21 cellular contexts compared by ENCODE assay signal in genomic region chr2:239472220-239472775, GRCh38.
DNase-seq lines count a peak whose midpoint lies in the region; ATAC-seq lines count a peak whose summit lies in the region.
"Had no signal": no experiment of that assay in that cellular context is flagged by ENCODE, and none has a peak within 500 bp of the region (broad histone marks: within the 10 kb centered on the region; RNA-seq: fewer than 3 reads in every experiment).

No MANE protein-coding gene starts in this region.

- DNase-seq in NCI-H2107 treated with DMSO at 0.1 percent for 48 hours (lab: John Stamatoyannopoulos, UW; ENCODE audit: unreplicated experiment) (peak; percentile 29), NCI-H2107 (lab: John Stamatoyannopoulos, UW) (no peak), NCI-H1105 treated with DMSO at 0.1 percent for 48 hours (lab: John Stamatoyannopoulos, UW) (peak; percentile 84), NCI-H69 (lab: John Stamatoyannopoulos, UW) (peak; percentile 97), islet precursor cell (peak; percentile 10), DMS53 treated with DMSO at 0.1 percent for 48 hours (lab: John Stamatoyannopoulos, UW; ENCODE audit: unreplicated experiment) (no peak)
- DNase-seq: 8988T; activated CD4-positive, alpha-beta T cell treated with anti-CD3 and anti-CD28 coated beads for 1 hour; activated CD8-positive, alpha-beta T cell treated with anti-CD3 and anti-CD28 coated beads, Interleukin-2, amount 10 ng/mL, durations not matched to agents 7 days and 5 days; Calu3; GOT3; hypothalamus; immature natural killer cell; mesenchymal stem cell; NCI-H1930; stimulated activated CD4-positive, alpha-beta T cell treated with anti-CD3 and anti-CD28 coated beads, Interleukin-15, amount 100 ng/mL, for 24 hours; stimulated activated naive CD4-positive, alpha-beta T cell treated with Interleukin-2 at 50 U/mL for 16 hours; testis had no signal

- no peak for ATAC-seq in GM21619 (IDR thresholded peaks at IDR 0.05; ENCODE audit: unreplicated experiment)
- ATAC-seq in HG03135 (IDR thresholded peaks at IDR 0.05; ENCODE audit: unreplicated experiment): no peak
- ATAC-seq: activated CD8-positive, alpha-beta T cell treated with anti-CD3 and anti-CD28 coated beads, Interleukin-2, amount 10 ng/mL, durations not matched to agents 7 days and 5 days; left lung had no signal

Comparison
In these comparisons a context has a peak if more than half of its experiments do, and no peak if none do; other contexts are left out.
1. DNase-seq: peak in NCI-H2107 treated with DMSO at 0.1 percent for 48 hours (single experiment), NCI-H1105 treated with DMSO at 0.1 percent for 48 hours (single experiment), NCI-H69 (single experiment) and islet precursor cell (single experiment); none in NCI-H2107 (single experiment) and DMS53 treated with DMSO at 0.1 percent for 48 hours (single experiment).